Comparison of ENCODE assay signal across 19 cellular contexts in the genomic region with DNA sequence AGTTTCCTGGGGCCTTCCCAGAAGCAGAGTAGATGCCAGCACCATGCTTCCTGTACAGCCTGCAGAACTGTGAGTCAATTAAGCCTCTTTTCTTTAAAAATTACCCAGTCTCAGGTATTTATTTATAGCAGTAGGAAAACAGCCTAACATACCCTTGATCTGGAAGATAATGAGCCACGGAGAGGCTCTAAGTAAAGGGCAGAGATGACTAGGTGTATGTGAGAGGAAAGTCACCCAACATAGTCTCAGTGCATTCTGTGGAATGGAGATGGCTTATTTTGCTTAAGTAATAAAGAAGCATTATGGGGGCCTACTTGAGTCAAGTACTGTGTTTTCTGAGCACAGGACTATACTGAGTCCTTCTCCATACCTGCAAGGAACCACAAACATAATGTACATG.
DNase-seq lines count a peak whose midpoint lies in the region; ATAC-seq, FAIRE-seq and TF ChIP-seq lines count a peak whose summit lies in the region.
"Had no signal": no experiment of that assay in that cellular context is flagged by ENCODE, and none has a peak within 500 bp of the region (broad histone marks: within the 10 kb centered on the region; RNA-seq: fewer than 3 reads in every experiment).

No MANE protein-coding gene starts in this region.

- POLR2A ChIA-PET in activated CD4-positive, alpha-beta memory T cell treated with anti-CD3 and anti-CD28 coated beads for 36 hours (lab: Charles Lee) = no interaction called here
- POLR2A ChIA-PET in activated CD4-positive, alpha-beta memory T cell treated with anti-CD3 and anti-CD28 coated beads, Interleukin-2, amount 10 ng/mL, durations not matched to agents 7 days and 5 days (lab: Charles Lee) = no interaction called here
- POLR2A ChIA-PET in activated CD8-positive, alpha-beta T cell treated with anti-CD3 and anti-CD28 coated beads for 36 hours (lab: Charles Lee) = interaction anchor here (0.5 kb wide), 1 partner anchor 249 kb away, joined by 3 read pairs; no protein-coding TSS in a partner anchor

- CTCF ChIA-PET in activated CD4-positive, alpha-beta memory T cell treated with anti-CD3 and anti-CD28 coated beads for 36 hours (lab: Charles Lee) = no interaction called here
- CTCF ChIA-PET in activated CD4-positive, alpha-beta memory T cell treated with anti-CD3 and anti-CD28 coated beads, Interleukin-2, amount 10 ng/mL, durations not matched to agents 7 days and 5 days (lab: Charles Lee) = no interaction called here
- CTCF ChIA-PET in activated naive CD4-positive, alpha-beta T cell treated with anti-CD3 and anti-CD28 coated beads for 36 hours (lab: Charles Lee) = no interaction called here
- CTCF ChIA-PET in activated CD8-positive, alpha-beta T cell treated with anti-CD3 and anti-CD28 coated beads for 36 hours (lab: Charles Lee) = no interaction called here

- H3K36me3 Mint-ChIP-seq in activated CD4-positive, alpha-beta memory T cell treated with anti-CD3 and anti-CD28 coated beads for 36 hours = no peaks in the 10 kb centered on the region
- no peaks in the 10 kb centered on the region for H3K36me3 Mint-ChIP-seq in activated CD4-positive, alpha-beta memory T cell treated with anti-CD3 and anti-CD28 coated beads, Interleukin-2, amount 10 ng/mL, durations not matched to agents 7 days and 5 days (ENCODE audit: low read depth)
- peaks cover 9 to 11% of the 10 kb centered on the region in 2 donors for H3K36me3 Mint-ChIP-seq in activated naive CD4-positive, alpha-beta T cell treated with anti-CD3 and anti-CD28 coated beads, Interleukin-2, amount 50 U/mL, for 72 hours
- peaks cover 4% of the 10 kb centered on the region for H3K36me3 Mint-ChIP-seq in activated naive CD4-positive, alpha-beta T cell treated with anti-CD3 and anti-CD28 coated beads for 36 hours (ENCODE audit: low read depth)
- peaks cover 4% of the 10 kb centered on the region for H3K36me3 Mint-ChIP-seq in stimulated activated naive CD8-positive, alpha-beta T cell treated with anti-CD3 and anti-CD28 coated beads, Interleukin-15, Interleukin-2, amounts not matched to agents 100 ng/mL and 50 ng/mL, for 24 hours (ENCODE audit: low read depth)
- peaks cover 2% of the 10 kb centered on the region for H3K36me3 Mint-ChIP-seq in activated CD8-positive, alpha-beta T cell treated with anti-CD3 and anti-CD28 coated beads for 36 hours (ENCODE audit: low read depth)
- H3K36me3 Mint-ChIP-seq: CD14-positive monocyte had no signal

- no peaks in the 10 kb centered on the region for H3K27me3 Mint-ChIP-seq in activated CD4-positive, alpha-beta memory T cell treated with anti-CD3 and anti-CD28 coated beads for 36 hours
- no peaks in the 10 kb centered on the region for H3K27me3 Mint-ChIP-seq in activated CD4-positive, alpha-beta memory T cell treated with anti-CD3 and anti-CD28 coated beads, Interleukin-2, amount 10 ng/mL, durations not matched to agents 7 days and 5 days
- H3K27me3 Mint-ChIP-seq in activated naive CD4-positive, alpha-beta T cell treated with anti-CD3 and anti-CD28 coated beads for 36 hours (ENCODE audit: low read depth) = peaks cover 6% of the 10 kb centered on the region
- no peaks in the 10 kb centered on the region for H3K27me3 Mint-ChIP-seq in stimulated activated naive CD8-positive, alpha-beta T cell treated with anti-CD3 and anti-CD28 coated beads, Interleukin-15, Interleukin-2, amounts not matched to agents 100 ng/mL and 50 ng/mL, for 24 hours
- peaks cover 2% of the 10 kb centered on the region for H3K27me3 Mint-ChIP-seq in activated CD8-positive, alpha-beta T cell treated with anti-CD3 and anti-CD28 coated beads for 36 hours

- no peak overlapping the region for H3K4me3 Mint-ChIP-seq in activated CD4-positive, alpha-beta memory T cell treated with anti-CD3 and anti-CD28 coated beads for 36 hours
- H3K4me3 Mint-ChIP-seq in activated CD4-positive, alpha-beta memory T cell treated with anti-CD3 and anti-CD28 coated beads, Interleukin-2, amount 10 ng/mL, durations not matched to agents 7 days and 5 days = no peak overlapping the region
- no peak overlapping the region for H3K4me3 Mint-ChIP-seq in activated naive CD4-positive, alpha-beta T cell treated with anti-CD3 and anti-CD28 coated beads for 36 hours
- no peak overlapping the region for H3K4me3 Mint-ChIP-seq in stimulated activated naive CD8-positive, alpha-beta T cell treated with anti-CD3 and anti-CD28 coated beads, Interleukin-15, Interleukin-2, amounts not matched to agents 100 ng/mL and 50 ng/mL, for 24 hours
- H3K4me3 Mint-ChIP-seq in activated CD8-positive, alpha-beta T cell treated with anti-CD3 and anti-CD28 coated beads for 36 hours = no peak overlapping the region
- H3K4me3 Mint-ChIP-seq: CD14-positive monocyte; CD4-positive, alpha-beta memory T cell had no signal

- H3K36me3 ChIP-seq in bronchial epithelial cell (ENCODE audit: control insufficient read depth, insufficient read depth, low read length) = no peaks in the 10 kb centered on the region
- H3K36me3 ChIP-seq: BLaER1 had no signal

- H3K4me3 ChIP-seq in bronchial epithelial cell (ENCODE audit: low read depth, low read length) = no peak overlapping the region
- H3K4me3 ChIP-seq: BLaER1, GM23248 had no signal

- intact Hi-C loops in activated CD4-positive, alpha-beta memory T cell treated with anti-CD3 and anti-CD28 coated beads for 36 hours (cut with micrococcal nuclease) = no loop called here
- intact Hi-C loops in activated naive CD4-positive, alpha-beta T cell treated with anti-CD3 and anti-CD28 coated beads for 36 hours (cut with micrococcal nuclease) = no loop called here
- intact Hi-C loops in activated CD8-positive, alpha-beta T cell treated with anti-CD3 and anti-CD28 coated beads for 36 hours (cut with micrococcal nuclease) = no loop called here

- peak; percentile 36 for FAIRE-seq in bronchial epithelial cell (lab: Jason Lieb, UNC)
- FAIRE-seq: GM12892, GM18507, H54 had no signal

- H3K27me3 ChIP-seq in bronchial epithelial cell (ENCODE audit: control insufficient read depth, insufficient read depth, low read length) = no peaks in the 10 kb centered on the region
- H3K27me3 ChIP-seq: BLaER1 had no signal

- peak overlapping the region; percentile 24 for H3K27ac Mint-ChIP-seq in activated CD4-positive, alpha-beta memory T cell treated with anti-CD3 and anti-CD28 coated beads for 36 hours
- no peak overlapping the region for H3K27ac Mint-ChIP-seq in activated CD4-positive, alpha-beta memory T cell treated with anti-CD3 and anti-CD28 coated beads, Interleukin-2, amount 10 ng/mL, durations not matched to agents 7 days and 5 days
- no peak overlapping the region for H3K27ac Mint-ChIP-seq in activated naive CD4-positive, alpha-beta T cell treated with anti-CD3 and anti-CD28 coated beads, Interleukin-2, amount 50 U/mL, for 72 hours
- no peak overlapping the region for H3K27ac Mint-ChIP-seq in activated naive CD4-positive, alpha-beta T cell treated with anti-CD3 and anti-CD28 coated beads for 36 hours
- peak overlapping the region; percentile 42 for H3K27ac Mint-ChIP-seq in stimulated activated naive CD8-positive, alpha-beta T cell treated with anti-CD3 and anti-CD28 coated beads, Interleukin-15, Interleukin-2, amounts not matched to agents 100 ng/mL and 50 ng/mL, for 24 hours
- H3K27ac Mint-ChIP-seq in activated CD8-positive, alpha-beta T cell treated with anti-CD3 and anti-CD28 coated beads for 36 hours = no peak overlapping the region

- no peak for TF ChIP-seq CTCF in bronchial epithelial cell (IDR thresholded peaks at IDR 0.05; ENCODE audit: insufficient read depth, low read length, severe bottlenecking)
- no peak for TF ChIP-seq CTCF in activated CD8-positive, alpha-beta T cell treated with anti-CD3 and anti-CD28 coated beads for 36 hours (IDR thresholded peaks at IDR 0.05)

- no peak for DNase-seq in activated CD4-positive, alpha-beta memory T cell treated with anti-CD3 and anti-CD28 coated beads for 36 hours
- no peak for DNase-seq in activated CD4-positive, alpha-beta memory T cell treated with anti-CD3 and anti-CD28 coated beads, Interleukin-2, amount 10 ng/mL, durations not matched to agents 7 days and 5 days
- DNase-seq in activated naive CD4-positive, alpha-beta T cell treated with anti-CD3 and anti-CD28 coated beads, Interleukin-2, amount 50 U/mL, for 72 hours (ENCODE audit: low spot score in 2 of 2) = no peak
- no peak for DNase-seq in activated naive CD4-positive, alpha-beta T cell treated with anti-CD3 and anti-CD28 coated beads for 36 hours
- DNase-seq in bronchial epithelial cell (ENCODE audit: low read depth) = no peak
- DNase-seq in activated CD8-positive, alpha-beta T cell treated with anti-CD3 and anti-CD28 coated beads for 36 hours = no peak
- DNase-seq: 8988T; CD4-positive, alpha-beta memory T cell; DMS153; DMS79; GDM1; HCEC 1CT had no signal

- H3K9me3 Mint-ChIP-seq in activated CD4-positive, alpha-beta memory T cell treated with anti-CD3 and anti-CD28 coated beads for 36 hours = peaks cover 12% of the 10 kb centered on the region
- H3K9me3 Mint-ChIP-seq in activated CD4-positive, alpha-beta memory T cell treated with anti-CD3 and anti-CD28 coated beads, Interleukin-2, amount 10 ng/mL, durations not matched to agents 7 days and 5 days = peaks cover 6% of the 10 kb centered on the region
- peaks cover 7 to 20% of the 10 kb centered on the region in 2 donors for H3K9me3 Mint-ChIP-seq in activated naive CD4-positive, alpha-beta T cell treated with anti-CD3 and anti-CD28 coated beads, Interleukin-2, amount 50 U/mL, for 72 hours
- peaks cover 13% of the 10 kb centered on the region for H3K9me3 Mint-ChIP-seq in activated naive CD4-positive, alpha-beta T cell treated with anti-CD3 and anti-CD28 coated beads for 36 hours
- peaks cover 14% of the 10 kb centered on the region for H3K9me3 Mint-ChIP-seq in stimulated activated naive CD8-positive, alpha-beta T cell treated with anti-CD3 and anti-CD28 coated beads, Interleukin-15, Interleukin-2, amounts not matched to agents 100 ng/mL and 50 ng/mL, for 24 hours
- peaks cover 10% of the 10 kb centered on the region for H3K9me3 Mint-ChIP-seq in activated CD8-positive, alpha-beta T cell treated with anti-CD3 and anti-CD28 coated beads for 36 hours

- H3K4me1 Mint-ChIP-seq in activated CD4-positive, alpha-beta memory T cell treated with anti-CD3 and anti-CD28 coated beads for 36 hours (ENCODE audit: low read depth) = no peaks in the 10 kb centered on the region
- H3K4me1 Mint-ChIP-seq in activated CD4-positive, alpha-beta memory T cell treated with anti-CD3 and anti-CD28 coated beads, Interleukin-2, amount 10 ng/mL, durations not matched to agents 7 days and 5 days = no peaks in the 10 kb centered on the region
- H3K4me1 Mint-ChIP-seq in activated naive CD4-positive, alpha-beta T cell treated with anti-CD3 and anti-CD28 coated beads for 36 hours (ENCODE audit: low read depth) = no peaks in the 10 kb centered on the region
- H3K4me1 Mint-ChIP-seq in stimulated activated naive CD8-positive, alpha-beta T cell treated with anti-CD3 and anti-CD28 coated beads, Interleukin-15, Interleukin-2, amounts not matched to agents 100 ng/mL and 50 ng/mL, for 24 hours (ENCODE audit: low read depth) = peaks cover 10% of the 10 kb centered on the region
- no peaks in the 10 kb centered on the region for H3K4me1 Mint-ChIP-seq in activated CD8-positive, alpha-beta T cell treated with anti-CD3 and anti-CD28 coated beads for 36 hours (ENCODE audit: low read depth)
- H3K4me1 Mint-ChIP-seq: CD14-positive monocyte; CD4-positive, alpha-beta memory T cell had no signal

- peak; percentile 28 to 73 for ATAC-seq in activated naive CD4-positive, alpha-beta T cell treated with anti-CD3 and anti-CD28 coated beads, Interleukin-2, amount 50 U/mL, for 72 hours
- no peak for ATAC-seq in activated CD8-positive, alpha-beta T cell treated with anti-CD3 and anti-CD28 coated beads for 36 hours

Comparison
In these comparisons a context has a peak if more than half of its experiments do, and no peak if none do; other contexts are left out.
1. H3K27ac Mint-ChIP-seq: peak in activated CD4-positive, alpha-beta memory T cell treated with anti-CD3 and anti-CD28 coated beads for 36 hours (single experiment) and stimulated activated naive CD8-positive, alpha-beta T cell treated with anti-CD3 and anti-CD28 coated beads, Interleukin-15, Interleukin-2, amounts not matched to agents 100 ng/mL and 50 ng/mL, for 24 hours (single experiment); none in activated CD4-positive, alpha-beta memory T cell treated with anti-CD3 and anti-CD28 coated beads, Interleukin-2, amount 10 ng/mL, durations not matched to agents 7 days and 5 days (single experiment), activated naive CD4-positive, alpha-beta T cell treated with anti-CD3 and anti-CD28 coated beads, Interleukin-2, amount 50 U/mL, for 72 hours (0 of 2), activated naive CD4-positive, alpha-beta T cell treated with anti-CD3 and anti-CD28 coated beads for 36 hours (single experiment) and activated CD8-positive, alpha-beta T cell treated with anti-CD3 and anti-CD28 coated beads for 36 hours (single experiment).